Comparison of ENCODE assay signal across 18 cellular contexts in the genomic region with DNA sequence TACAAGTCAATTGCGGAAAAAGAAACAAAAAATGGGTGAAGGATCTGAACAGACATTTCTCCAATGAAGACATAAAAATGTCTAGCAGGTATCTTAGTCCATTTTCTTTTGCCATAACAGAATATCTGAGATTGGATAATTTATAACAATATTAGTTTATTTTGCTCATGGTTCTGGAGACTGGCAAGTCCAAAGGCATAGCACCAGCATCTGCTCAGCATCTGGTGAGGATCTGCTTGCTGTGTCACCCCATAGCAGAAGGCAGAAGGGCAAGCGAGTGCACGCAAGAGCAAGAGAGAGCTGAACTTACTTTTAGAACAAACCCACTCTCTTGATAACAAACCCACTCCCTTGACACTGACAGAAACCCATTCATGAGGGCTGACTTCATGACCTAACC. TPM values are rescaled to one million over a fixed set of nuclear protein-coding genes. Genes with fewer than 3 reads are reported as not detected.
A peak's percentile ranks its signal among the peaks of the same experiment; 100 is the strongest.
DNase-seq lines count a peak whose midpoint lies in the region; ATAC-seq, FAIRE-seq and TF ChIP-seq lines count a peak whose summit lies in the region.
"Had no signal": no experiment of that assay in that cellular context is flagged by ENCODE, and none has a peak within 500 bp of the region (broad histone marks: within the 10 kb centered on the region; RNA-seq: fewer than 3 reads in every experiment).

No MANE protein-coding gene starts in this region.

- H3K27ac Mint-ChIP-seq in natural killer cell: peak overlapping the region; percentile 56 to 88
- H3K27ac Mint-ChIP-seq: B cell had no signal

- DNase-seq in HepG2 (ENCODE audit: low spot score) (no peak), right lobe of liver (no peak), natural killer cell (no peak), NCI-H1417 (lab: John Stamatoyannopoulos, UW) (no peak), ureter (ENCODE audit: low spot score) (no peak)
- DNase-seq: CD8-positive, alpha-beta T cell; COR-L47; DMS 273 treated with DMSO at 0.1 percent for 48 hours; DMS53; GM23248 had no signal

- no peak overlapping the region for H3K4me2 ChIP-seq in HepG2 (ENCODE audit: low read depth, low read length)

- no peak for TF ChIP-seq POLR2A in HepG2 (IDR thresholded peaks at IDR 0.05; ENCODE audit: insufficient read depth in 1 of 2, low read depth in 2 of 2, low read length in 2 of 2)
- TF ChIP-seq POLR2A in right lobe of liver (IDR thresholded peaks at IDR 0.05): no peak

- no peak overlapping the region for H3K4me3 Mint-ChIP-seq in natural killer cell
- H3K4me3 Mint-ChIP-seq: B cell; CD8-positive, alpha-beta T cell had no signal

- 0% methylated on average over 1 of the region's 3 CpGs for WGBS in HepG2 (ENCODE audit: low lambda C conversion rate)
- WGBS in right lobe of liver (ENCODE audit: insufficient coverage, low coverage, low lambda C conversion rate, missing lambda C conversion rate): 71% methylated on average over 3 of the region's 3 CpGs

- H3K27ac ChIP-seq in HepG2 (ENCODE audit: extremely low read length, insufficient read depth, low read length): no peak overlapping the region
- no peak overlapping the region for H3K27ac ChIP-seq in right lobe of liver
- peak overlapping the region; percentile 97 for H3K27ac ChIP-seq in KOPT-K1 (ENCODE audit: low read depth, low read length, poor library complexity, severe bottlenecking)
- H3K27ac ChIP-seq: GM23248 had no signal

- H3K36me3 Mint-ChIP-seq in natural killer cell: no peaks in the 10 kb centered on the region
- H3K36me3 Mint-ChIP-seq: CD8-positive, alpha-beta T cell had no signal

- no peaks in the 10 kb centered on the region for H3K27me3 Mint-ChIP-seq in natural killer cell (ENCODE audit: low read depth in 2 of 2)
- H3K27me3 Mint-ChIP-seq: B cell had no signal

- H3K4me1 ChIP-seq in HepG2 (ENCODE audit: insufficient read depth, low read length) (no peaks in the 10 kb centered on the region), right lobe of liver (no peaks in the 10 kb centered on the region)
- H3K4me1 ChIP-seq: HAP-1 had no signal

- FAIRE-seq in HepG2 (lab: Jason Lieb, UNC): no peak
- FAIRE-seq: G401.6, GM12891, GM19239 had no signal

- H2AFZ ChIP-seq in HepG2 (ENCODE audit: low read length): no peak overlapping the region
- H2AFZ ChIP-seq: GM23248 had no signal

- ATAC-seq in HepG2: no peak
- ATAC-seq in right lobe of liver: no peak
- ATAC-seq in natural killer cell: no peak
- no peak for ATAC-seq in GM21360 (IDR thresholded peaks at IDR 0.05; ENCODE audit: unreplicated experiment)
- ATAC-seq: CD8-positive, alpha-beta T cell had no signal

- H3K79me2 ChIP-seq in HepG2 (ENCODE audit: insufficient read depth, low read length): no peaks in the 10 kb centered on the region

- H3K27me3 ChIP-seq in HepG2 (ENCODE audit: control insufficient read depth in 1 of 2, insufficient read depth in 2 of 2, low read length in 2 of 2) (no peaks in the 10 kb centered on the region), right lobe of liver (no peaks in the 10 kb centered on the region)

- peaks cover 73 to 79% of the 10 kb centered on the region in 2 donors for H3K4me1 Mint-ChIP-seq in natural killer cell

- no TSS peak for BruUV-seq in HepG2 (replicated peaks; lab: Mats Ljungman, UMichigan)

- in situ Hi-C loops in HepG2 (cut with HindIII; ENCODE audit: extremely low pct_ligation_motif_present, low pct_unique_long_range_greater_than_20kb): no loop called here

- H3K9me3 Mint-ChIP-seq in natural killer cell: no peaks in the 10 kb centered on the region
- H3K9me3 Mint-ChIP-seq: CD8-positive, alpha-beta T cell had no signal

- TF ChIP-seq EP300 in HepG2 (IDR thresholded peaks at IDR 0.05; ENCODE audit: low read depth in 2 of 2, low read length in 2 of 2): no peak
- no peak for TF ChIP-seq EP300 in HepG2 (CRISPR knock-in tag; IDR thresholded peaks at IDR 0.05; ENCODE audit: borderline replicate concordance)

- no peaks in the 10 kb centered on the region for H3K36me3 ChIP-seq in HepG2 (replicated peaks in 1 of 2; ENCODE audit: control insufficient read depth in 1 of 2, insufficient read depth in 2 of 2, low read length in 2 of 2)
- no peaks in the 10 kb centered on the region for H3K36me3 ChIP-seq in right lobe of liver
- no peaks in the 10 kb centered on the region for H3K36me3 ChIP-seq in KOPT-K1 (ENCODE audit: insufficient read depth, low read length)
- H3K36me3 ChIP-seq: HAP-1 had no signal

- no peak overlapping the region for H3K9ac ChIP-seq in HepG2 (ENCODE audit: insufficient read depth, low read depth, low read length)
- H3K9ac ChIP-seq: BLaER1 treated with 17β-estradiol and CSF1 and Interleukin-3, amounts not matched to agents 10 nM and 100 nM; GM23248 had no signal

- no peaks in the 10 kb centered on the region for H4K20me1 ChIP-seq in HepG2 (ENCODE audit: insufficient read depth, low read length)

- CTCF ChIA-PET in HepG2 (lab: Yijun Ruan, JAX; ENCODE audit: low intra/inter-chr PET ratio, low total read pairs): no interaction called here

- no peak for TF ChIP-seq RAD21 in HepG2 (CRISPR knock-in tag; IDR thresholded peaks at IDR 0.05)

- TF ChIP-seq CTCF in HepG2 (CRISPR knock-in tag; IDR thresholded peaks at IDR 0.05): no peak
- no peak for TF ChIP-seq CTCF in right lobe of liver (IDR thresholded peaks at IDR 0.05)
- TF ChIP-seq CTCF in natural killer cell (IDR thresholded peaks at IDR 0.05): no peak

- H3K9me3 ChIP-seq in HepG2 (ENCODE audit: low read length) (no peaks in the 10 kb centered on the region), right lobe of liver (no peaks in the 10 kb centered on the region), KOPT-K1 (ENCODE audit: insufficient read depth, low read length, poor library complexity, severe bottlenecking) (peaks cover 7% of the 10 kb centered on the region)
- H3K9me3 ChIP-seq: HAP-1 had no signal

- POLR2A ChIA-PET in HepG2 (lab: Yijun Ruan, JAX): no interaction called here

- intact Hi-C loops in HepG2 (cut with micrococcal nuclease; ENCODE audit: unreplicated experiment) (no loop called here), right lobe of liver (cut with DNase I) (no loop called here), natural killer cell (cut with micrococcal nuclease) (no loop called here)

- H3K4me3 ChIP-seq in HepG2 (replicated peaks in 1 of 3; ENCODE audit: insufficient read depth in 1 of 3, low read depth in 2 of 3, low read length in 3 of 3) (no peak overlapping the region), right lobe of liver (no peak overlapping the region)
- H3K4me3 ChIP-seq: BLaER1 treated with 17β-estradiol and CSF1 and Interleukin-3, amounts not matched to agents 10 nM and 100 nM; GM23248; HAP-1 had no signal

RNA-seq across cellular contexts. Expression of gene GAB3, which starts 29.7 kb away (rescaled TPM):
- total RNA-seq in HepG2 (2016; rRNA removed; fragmentation: Illumina TruSeq; extraction: Trizol) (not detected in 2 replicates), right lobe of liver (1 to 10 TPM in 3 of 6 experiments, under 1 TPM in 3; 0.64 to 1.7 (median 1.1) TPM), natural killer cell (10 to 100 TPM; 55.6 to 89.8 (median 77.4) TPM), ureter (4.2 TPM)
- total RNA-seq in HepG2 (2016; cell fraction: cytosol; rRNA removed; fragmentation: Illumina TruSeq; extraction: Trizol; ENCODE audit: low read depth): not detected in 2 replicates
- not detected in 2 replicates for total RNA-seq in HepG2 (2016; cell fraction: insoluble cytoplasmic fraction; rRNA removed; fragmentation: Illumina TruSeq; extraction: Trizol)
- not detected in 2 replicates for total RNA-seq in HepG2 (2016; cell fraction: membrane; rRNA removed; fragmentation: Illumina TruSeq; extraction: Trizol)
- not detected in 2 replicates for total RNA-seq in HepG2 (2016; cell fraction: nucleus; rRNA removed; fragmentation: Illumina TruSeq; extraction: Trizol)
- polyA plus RNA-seq in HepG2 (2011; rRNA removed): 0.01 TPM in 1 of 2 replicates, not detected in the other
- polyA plus RNA-seq in HepG2 (2011; cell fraction: cytosol; rRNA removed): not detected in 2 replicates
- not detected in 2 replicates for polyA plus RNA-seq in HepG2 (2011; cell fraction: nucleus; rRNA removed)
- not detected in 2 replicates for polyA plus RNA-seq in HepG2 (2012)
- polyA plus RNA-seq in HepG2 (2016; cell fraction: cytosol; fragmentation: Illumina TruSeq; extraction: Trizol; ENCODE audit: low read depth): not detected in 2 replicates
- polyA plus RNA-seq in HepG2 (2016; cell fraction: insoluble cytoplasmic fraction; fragmentation: Illumina TruSeq; extraction: Trizol; ENCODE audit: low read depth): not detected in 2 replicates
- not detected in 2 replicates for polyA plus RNA-seq in HepG2 (2016; cell fraction: membrane; fragmentation: Illumina TruSeq; extraction: Trizol; ENCODE audit: low read depth)
- polyA plus RNA-seq in HepG2 (2016; cell fraction: nucleus; fragmentation: Illumina TruSeq; extraction: Trizol; ENCODE audit: insufficient read depth, low read depth): not detected in 2 replicates
- polyA minus RNA-seq in HepG2 (2011; rRNA and poly(A)+ RNA removed; ENCODE audit: low replicate concordance): 0.21 TPM in 1 of 2 replicates, not detected in the other
- polyA minus RNA-seq in HepG2 (2011; cell fraction: cytosol; rRNA and poly(A)+ RNA removed): not detected in 2 replicates
- polyA minus RNA-seq in HepG2 (2011; cell fraction: nucleus; rRNA and poly(A)+ RNA removed): not detected in 2 replicates

RNA-seq across cellular contexts. Expression of gene DKC1, which starts 41.5 kb away (rescaled TPM):
- total RNA-seq in HepG2 (2016; rRNA removed; fragmentation: Illumina TruSeq; extraction: Trizol): 102 and 150 TPM in 2 replicates
- 22.8 and 23.0 TPM in 2 replicates for total RNA-seq in HepG2 (2016; cell fraction: cytosol; rRNA removed; fragmentation: Illumina TruSeq; extraction: Trizol; ENCODE audit: low read depth)
- total RNA-seq in HepG2 (2016; cell fraction: insoluble cytoplasmic fraction; rRNA removed; fragmentation: Illumina TruSeq; extraction: Trizol): 102 and 151 TPM in 2 replicates
- total RNA-seq in HepG2 (2016; cell fraction: membrane; rRNA removed; fragmentation: Illumina TruSeq; extraction: Trizol): 30.2 and 37.3 TPM in 2 replicates
- 62.0 and 64.5 TPM in 2 replicates for total RNA-seq in HepG2 (2016; cell fraction: nucleus; rRNA removed; fragmentation: Illumina TruSeq; extraction: Trizol)
- 45.4 and 61.6 TPM in 2 replicates for polyA plus RNA-seq in HepG2 (2011; rRNA removed)
- polyA plus RNA-seq in HepG2 (2011; cell fraction: cytosol; rRNA removed): 42.0 and 60.1 TPM in 2 replicates
- 42.2 and 51.5 TPM in 2 replicates for polyA plus RNA-seq in HepG2 (2011; cell fraction: nucleus; rRNA removed)
- polyA plus RNA-seq in HepG2 (2012): 78.2 and 80.7 TPM in 2 replicates
- polyA plus RNA-seq in HepG2 (2016; cell fraction: cytosol; fragmentation: Illumina TruSeq; extraction: Trizol; ENCODE audit: low read depth): 10.7 and 11.1 TPM in 2 replicates
- polyA plus RNA-seq in HepG2 (2016; cell fraction: insoluble cytoplasmic fraction; fragmentation: Illumina TruSeq; extraction: Trizol; ENCODE audit: low read depth): 172 and 182 TPM in 2 replicates
- polyA plus RNA-seq in HepG2 (2016; cell fraction: membrane; fragmentation: Illumina TruSeq; extraction: Trizol; ENCODE audit: low read depth): 20.1 and 22.3 TPM in 2 replicates
- 93.0 and 104 TPM in 2 replicates for polyA plus RNA-seq in HepG2 (2016; cell fraction: nucleus; fragmentation: Illumina TruSeq; extraction: Trizol; ENCODE audit: insufficient read depth, low read depth)
- 31.1 and 142 TPM in 2 replicates for polyA minus RNA-seq in HepG2 (2011; rRNA and poly(A)+ RNA removed; ENCODE audit: low replicate concordance)
- 26.4 and 28.8 TPM in 2 replicates for polyA minus RNA-seq in HepG2 (2011; cell fraction: cytosol; rRNA and poly(A)+ RNA removed)
- 83.4 and 85.1 TPM in 2 replicates for polyA minus RNA-seq in HepG2 (2011; cell fraction: nucleus; rRNA and poly(A)+ RNA removed)
- 10 to 100 TPM in 5 of 6 experiments, 1 to 10 TPM in 1; 9.7 to 21.2 (median 17.7) TPM for total RNA-seq in right lobe of liver
- 10 to 100 TPM; 41.8 to 54.3 (median 53.9) TPM for total RNA-seq in natural killer cell
- total RNA-seq in ureter: 73.8 TPM

Comparison
In these comparisons a context has a peak if more than half of its experiments do, and no peak if none do; other contexts are left out.
1. RNA of gene GAB3, which starts 29.7 kb away (total RNA-seq): 55.6 to 89.8 TPM in natural killer cell; 4.2 TPM in ureter (single experiment), 0.64 to 1.7 TPM in right lobe of liver and not detected in HepG2; every median in the first group is over 10 times any median in the second.